ENCODE assay signal across 8 cellular contexts in the genomic region with DNA sequence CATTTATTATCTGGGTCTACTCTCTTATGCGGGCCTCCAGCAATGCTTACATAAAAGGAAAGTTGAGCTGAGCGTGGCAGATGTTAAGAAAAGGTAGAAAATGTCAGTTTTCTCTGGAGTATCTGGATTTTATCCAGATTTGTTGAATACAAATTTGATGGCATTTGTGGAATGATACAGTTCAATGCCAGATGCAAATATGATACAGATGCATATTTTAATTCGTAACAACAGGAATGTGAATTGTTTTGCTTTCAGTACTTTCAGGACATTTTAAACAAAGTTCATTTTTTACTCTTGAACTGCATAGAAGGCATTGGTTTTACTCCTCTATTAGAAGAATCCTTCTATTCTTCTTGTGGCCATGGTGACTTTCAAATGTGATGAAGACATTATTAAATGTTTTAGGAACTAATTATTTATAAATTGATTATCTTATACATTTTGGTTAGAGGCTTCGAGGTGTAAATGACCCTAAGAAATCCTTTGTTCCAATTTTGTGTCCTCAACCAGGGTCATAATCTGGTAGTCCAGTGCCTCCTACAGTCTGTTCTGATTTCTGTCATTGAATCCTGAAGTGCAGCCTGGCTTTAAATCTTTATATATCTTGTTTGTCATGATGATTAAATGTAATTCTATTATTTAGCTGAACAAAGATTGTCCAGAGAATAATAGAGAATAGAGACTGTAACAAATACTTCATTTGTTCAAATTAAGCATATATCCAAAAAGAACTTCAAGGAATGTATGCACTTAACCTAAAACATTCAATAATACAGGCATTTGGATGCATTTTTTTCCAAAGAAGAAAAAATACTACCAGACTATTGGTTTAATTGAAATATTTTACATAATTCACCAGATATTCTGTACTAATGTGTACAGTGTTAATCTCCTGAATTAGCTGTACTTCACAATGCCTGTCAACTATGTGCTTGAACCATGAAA.
DNase-seq lines count a peak whose midpoint lies in the region; ATAC-seq and TF ChIP-seq lines count a peak whose summit lies in the region.

No MANE protein-coding gene starts in this region.

- no peak overlapping the region for H2AFZ ChIP-seq in MM.1S (ENCODE audit: low read length)

- H3K4me2 ChIP-seq in MM.1S (ENCODE audit: low read depth, low read length): no peak overlapping the region

- H3K36me3 ChIP-seq in MM.1S (replicated peaks; ENCODE audit: insufficient read depth, low read length): no peaks in the 10 kb centered on the region

- 0 out of 2 replicates have a peak, but pooled peaks cover 7% of the 10 kb centered on the region for H3K4me1 ChIP-seq in MM.1S (ENCODE audit: low read length)

- H3F3A ChIP-seq in MM.1S (ENCODE audit: insufficient read depth, low read length): 0 out of 2 replicates have a peak, but pooled peaks cover 7% of the 10 kb centered on the region

- TF ChIP-seq CTCF in MM.1S (IDR thresholded peaks at IDR 0.05; ENCODE audit: low read length): peak; percentile 68

- H3K79me2 ChIP-seq in MM.1S (ENCODE audit: low read length): no peaks in the 10 kb centered on the region

- H3K27me3 ChIP-seq in MM.1S (replicated peaks; ENCODE audit: insufficient read depth, low read length): no peaks in the 10 kb centered on the region

- H4K20me1 ChIP-seq in MM.1S (ENCODE audit: insufficient read depth, low read length): no peaks in the 10 kb centered on the region

- no peak for ATAC-seq in GM21360 (IDR thresholded peaks at IDR 0.05; ENCODE audit: unreplicated experiment)

- no peak overlapping the region for H3K4me3 ChIP-seq in MM.1S (ENCODE audit: low read length)

- DNase-seq in NCI-H2081 (lab: John Stamatoyannopoulos, UW): peak; percentile 1 to 25
- no peak for DNase-seq in NCI-H2081 treated with DMSO at 0.1 percent for 48 hours (lab: John Stamatoyannopoulos, UW)
- peak; percentile 49 for DNase-seq in MM.1S
- peak; percentile 71 for DNase-seq in dedifferentiated amniotic fluid mesenchymal stem cell (ENCODE audit: extremely low spot score)
- DNase-seq in myocyte (ENCODE audit: low read depth): peak; percentile 68
- no peak for DNase-seq in NK-92 treated with Interleukin-12 subunit alpha and Interleukin-12 subunit beta, amount 100 ng/mL, for 24 hours (lab: John Stamatoyannopoulos, UW)
- DNase-seq in mucosa of gallbladder (ENCODE audit: low spot score): no peak

- H3K9me2 ChIP-seq in MM.1S (replicated peaks; ENCODE audit: insufficient read depth, low read length): no peaks in the 10 kb centered on the region

- H3K9ac ChIP-seq in MM.1S (ENCODE audit: low read length): no peak overlapping the region

- no peak overlapping the region for H3K27ac ChIP-seq in MM.1S (ENCODE audit: low read length)

- no peaks in the 10 kb centered on the region for H3K9me3 ChIP-seq in MM.1S (replicated peaks; ENCODE audit: insufficient read depth, low read length)

Comparison
In these comparisons a context has a peak if more than half of its experiments do, and no peak if none do; other contexts are left out.
1. DNase-seq: peak in NCI-H2081 (2 of 2), MM.1S (single experiment), dedifferentiated amniotic fluid mesenchymal stem cell (single experiment) and myocyte (single experiment); none in NCI-H2081 treated with DMSO at 0.1 percent for 48 hours (single experiment), NK-92 treated with Interleukin-12 subunit alpha and Interleukin-12 subunit beta, amount 100 ng/mL, for 24 hours (single experiment) and mucosa of gallbladder (single experiment).